8 cellular contexts compared by ENCODE assay signal in genomic region chr5:11903614-11904269, GRCh38. TPM values are rescaled to one million over a fixed set of nuclear protein-coding genes. Genes with fewer than 3 reads are reported as not detected.
DNase-seq lines count a peak whose midpoint lies in the region; ATAC-seq and TF ChIP-seq lines count a peak whose summit lies in the region.

No MANE protein-coding gene starts in this region.

- H3K4me1 ChIP-seq in GM23248 (ENCODE audit: insufficient read depth) = no peaks in the 10 kb centered on the region
- H3K4me1 ChIP-seq in CD8-positive, alpha-beta T cell (ENCODE audit: insufficient read depth, low read length) = no peaks in the 10 kb centered on the region

- no peak overlapping the region for H3K4me2 ChIP-seq in GM23248 (ENCODE audit: unreplicated experiment)

- H3K36me3 ChIP-seq in GM23248 (ENCODE audit: low read depth) = no peaks in the 10 kb centered on the region
- no peaks in the 10 kb centered on the region for H3K36me3 ChIP-seq in CD8-positive, alpha-beta T cell (ENCODE audit: insufficient read depth, low read length)

- peaks cover 2% of the 10 kb centered on the region for H3K9me3 Mint-ChIP-seq in CD8-positive, alpha-beta T cell

- ATAC-seq in CD8-positive, alpha-beta T cell = no peak

- DNase-seq in D341Med (ENCODE audit: low spot score) (peak; percentile 76), GM23248 (peak; percentile 22), RWPE1 (ENCODE audit: low spot score) (peak; percentile 7), head of caudate nucleus (peak in 39 of 42 donors; percentile 19 to 82 (median 64)), putamen (ENCODE audit: low spot score) (peak; percentile 53), activated gamma-delta T cell (lab: John Stamatoyannopoulos, UW) (no peak)
- no peak for DNase-seq in CD8-positive, alpha-beta T cell
- DNase-seq in stimulated activated CD4-positive, alpha-beta T cell treated with anti-CD3 and anti-CD28 coated beads, Interleukin-12 subunit alpha, Interleukin-12 subunit beta, amount 100 ng/mL, for 4 hours = no peak

- 4 to 6% methylated on average over 39 to 43 of the region's 97 CpGs for WGBS in GM23248 (ENCODE audit: low coverage in 1 of 2, low lambda C conversion rate in 2 of 2, missing lambda C conversion rate in 2 of 2), 2 experiments

- H3K27ac Mint-ChIP-seq in CD8-positive, alpha-beta T cell = no peak overlapping the region

- intact Hi-C loops in head of caudate nucleus (cut with DNase I) = loop anchor here (10.0 kb wide), 2 partner anchors 189 to 279 kb away; no protein-coding TSS in a partner anchor
- intact Hi-C loops in CD8-positive, alpha-beta T cell (cut with DNase I, micrococcal nuclease) = no loop called here

- H3K27ac ChIP-seq in GM23248 (no peak overlapping the region), RWPE1 (no peak overlapping the region)
- no peak overlapping the region for H3K27ac ChIP-seq in CD8-positive, alpha-beta T cell (ENCODE audit: low read depth, low read length)

- H2AFZ ChIP-seq in GM23248 = no peak overlapping the region

- H3K9me3 ChIP-seq in GM23248 (ENCODE audit: low read depth) = no peaks in the 10 kb centered on the region
- H3K9me3 ChIP-seq in CD8-positive, alpha-beta T cell (ENCODE audit: low read length) = no peaks in the 10 kb centered on the region

- peak overlapping the region; percentile 22; the same call in 1 of the 2 replicates for H3K4me3 ChIP-seq in GM23248
- H3K4me3 ChIP-seq in CD8-positive, alpha-beta T cell (ENCODE audit: low read depth, low read length) = no peak overlapping the region

- no peaks in the 10 kb centered on the region for H3K36me3 Mint-ChIP-seq in CD8-positive, alpha-beta T cell

- peaks cover 46% of the 10 kb centered on the region for H3K27me3 ChIP-seq in GM23248 (replicated peaks; ENCODE audit: insufficient read depth)
- no peaks in the 10 kb centered on the region for H3K27me3 ChIP-seq in CD8-positive, alpha-beta T cell (ENCODE audit: insufficient read depth, low read length)

- peaks cover 30% of the 10 kb centered on the region for H3K27me3 Mint-ChIP-seq in CD8-positive, alpha-beta T cell (ENCODE audit: low read depth)

- POLR2A ChIA-PET in RWPE1 (lab: Yijun Ruan, JAX; ENCODE audit: low non-redundant PET) = no interaction called here
- POLR2A ChIA-PET in CD8-positive, alpha-beta T cell (lab: Charles Lee) = no interaction called here

- H3K4me1 Mint-ChIP-seq in CD8-positive, alpha-beta T cell (ENCODE audit: low read depth) = peaks cover 6% of the 10 kb centered on the region

- H3K4me3 Mint-ChIP-seq in CD8-positive, alpha-beta T cell = no peak overlapping the region

- H3K9me2 ChIP-seq in GM23248 (ENCODE audit: insufficient read depth) = no peaks in the 10 kb centered on the region

- H3K9ac ChIP-seq in GM23248 = no peak overlapping the region

- no peak for TF ChIP-seq CTCF in RWPE1 (conservative IDR thresholded peaks at IDR 0.05; ENCODE audit: low read depth)
- TF ChIP-seq CTCF in CD8-positive, alpha-beta T cell (IDR thresholded peaks at IDR 0.05) = no peak

- no peaks in the 10 kb centered on the region for H4K20me1 ChIP-seq in GM23248 (ENCODE audit: insufficient read depth)

- CTCF ChIA-PET in RWPE1 (lab: Yijun Ruan, JAX) = interaction anchor here (0.6 kb wide), 1 partner anchor 794 kb away, joined by 3 read pairs; no protein-coding TSS in a partner anchor
- CTCF ChIA-PET in CD8-positive, alpha-beta T cell (lab: Charles Lee) = no interaction called here

- no peaks in the 10 kb centered on the region for H3K79me2 ChIP-seq in GM23248 (ENCODE audit: insufficient read depth)

- in situ Hi-C loops in GM23248 (cut with MboI) = no loop called here

- H3F3A ChIP-seq in GM23248 (ENCODE audit: insufficient read depth) = no peaks in the 10 kb centered on the region

RNA-seq across cellular contexts. Expression of gene CTNND2, which starts 0.5 kb away (rescaled TPM):
- not detected in 2 replicates for total RNA-seq in GM23248 (2014; rRNA removed; shearing (Covaris generic))
- not detected in 2 replicates for polyA plus RNA-seq in GM23248 (2016; fragmentation: Nextera tagmentation; extraction: Ambion mirVana)
- not detected for total RNA-seq in CD8-positive, alpha-beta T cell

Comparison
In these comparisons a context has a peak if more than half of its experiments do, and no peak if none do; other contexts are left out.
1. DNase-seq: peak in D341Med (single experiment), GM23248 (single experiment), RWPE1 (single experiment), head of caudate nucleus (39 of 42) and putamen (single experiment); none in CD8-positive, alpha-beta T cell (0 of 7), stimulated activated CD4-positive, alpha-beta T cell treated with anti-CD3 and anti-CD28 coated beads, Interleukin-12 subunit alpha, Interleukin-12 subunit beta, amount 100 ng/mL, for 4 hours (single experiment) and activated gamma-delta T cell (single experiment).